ENCODE assay signal across 26 cellular contexts in the genomic region with DNA sequence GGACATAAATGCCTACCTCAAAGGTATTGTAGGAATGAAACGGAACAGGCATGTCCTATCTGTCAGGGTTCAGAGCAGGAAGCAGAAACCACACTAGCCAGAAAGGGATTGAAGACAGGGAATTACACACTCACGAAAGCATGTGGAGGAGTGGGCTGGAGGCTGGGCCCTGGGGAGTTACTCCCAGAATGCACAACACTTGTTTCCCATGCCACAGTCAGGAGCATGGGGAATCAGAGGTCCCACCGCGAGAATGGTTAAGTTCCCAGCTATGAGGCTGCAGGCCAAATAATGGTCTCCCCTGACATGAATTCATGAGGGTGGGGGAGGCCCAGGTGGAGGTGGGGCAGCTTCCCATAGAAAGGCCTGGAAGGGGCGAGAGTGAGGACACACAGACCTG.
"Had no signal": no experiment of that assay in that cellular context is flagged by ENCODE, and none has a peak within 500 bp of the region (broad histone marks: within the 10 kb centered on the region; RNA-seq: fewer than 3 reads in every experiment).

No MANE protein-coding gene starts in this region.

- DNase-seq: activated CD4-positive, alpha-beta memory T cell treated with anti-CD3 and anti-CD28 coated beads, Interleukin-2, amount 10 ng/mL, durations not matched to agents 7 days and 5 days; activated CD4-positive, alpha-beta T cell treated with anti-CD3 and anti-CD28 coated beads, Interleukin-2, amount 10 ng/mL, durations not matched to agents 24 days and 14 days; activated gamma-delta T cell; activated naive CD4-positive, alpha-beta T cell treated with anti-CD3 and anti-CD28 coated beads, Interleukin-2, amount 50 U/mL, for 16 hours; activated naive CD8-positive, alpha-beta T cell treated with anti-CD3 and anti-CD28 coated beads, Interleukin-2, amount 50 U/mL, for 24 hours; anterior cingulate cortex; effector CD4-positive, alpha-beta T cell; gastrocnemius medialis; head of caudate nucleus; hypothalamus; left lung; midbrain; nucleus accumbens; stimulated activated CD4-positive, alpha-beta T cell treated with anti-CD3 and anti-CD28 coated beads, Interleukin-4, amount 100 ng/mL, for 1 hour; stimulated activated naive CD4-positive, alpha-beta T cell; SW 1271; T-helper 2 cell; testis; upper lobe of left lung had no signal

- H3K36me3 ChIP-seq: gastrocnemius medialis, left lung, upper lobe of left lung had no signal

- H3K27ac ChIP-seq: gastrocnemius medialis, left lung, SK-N-MC, testis, upper lobe of left lung, VCaP had no signal

- H3K4me1 Mint-ChIP-seq: activated CD4-positive, alpha-beta memory T cell treated with anti-CD3 and anti-CD28 coated beads, Interleukin-2, amount 10 ng/mL, durations not matched to agents 7 days and 5 days; activated CD4-positive, alpha-beta T cell treated with anti-CD3 and anti-CD28 coated beads, Interleukin-2, amount 10 ng/mL, durations not matched to agents 24 days and 14 days; activated naive CD8-positive, alpha-beta T cell treated with anti-CD3 and anti-CD28 coated beads, Interleukin-2, amount 50 U/mL, for 24 hours; brain had no signal

- H3K4me3 ChIP-seq: gastrocnemius medialis, left lung, lung, SK-N-MC, testis, upper lobe of left lung had no signal

- H3K4me1 ChIP-seq: gastrocnemius medialis, left lung, testis, upper lobe of left lung had no signal

- H3K36me3 Mint-ChIP-seq: brain had no signal

- H3K27me3 ChIP-seq: gastrocnemius medialis, left lung, testis, upper lobe of left lung had no signal

- ATAC-seq: activated CD4-positive, CD25-positive, alpha-beta regulatory T cell treated with anti-CD3 and anti-CD28 coated beads, Interleukin-2, amount 50 U/mL, for 24 hours; activated naive CD8-positive, alpha-beta T cell treated with anti-CD3 and anti-CD28 coated beads, Interleukin-2, amount 50 U/mL, for 24 hours; gastrocnemius medialis; left lung; sciatic nerve had no signal

- H3K4me3 Mint-ChIP-seq: activated CD4-positive, alpha-beta memory T cell treated with anti-CD3 and anti-CD28 coated beads, Interleukin-2, amount 10 ng/mL, durations not matched to agents 7 days and 5 days; activated CD4-positive, alpha-beta T cell treated with anti-CD3 and anti-CD28 coated beads, Interleukin-2, amount 10 ng/mL, durations not matched to agents 24 days and 14 days; activated naive CD8-positive, alpha-beta T cell treated with anti-CD3 and anti-CD28 coated beads, Interleukin-2, amount 50 U/mL, for 24 hours; brain; nephron had no signal

- H3K9me3 Mint-ChIP-seq: activated CD4-positive, alpha-beta T cell treated with anti-CD3 and anti-CD28 coated beads, Interleukin-2, amount 10 ng/mL, durations not matched to agents 24 days and 14 days had no signal

- H3K9me3 ChIP-seq: gastrocnemius medialis, testis had no signal
